12 cellular contexts compared by ENCODE assay signal in the genomic region with DNA sequence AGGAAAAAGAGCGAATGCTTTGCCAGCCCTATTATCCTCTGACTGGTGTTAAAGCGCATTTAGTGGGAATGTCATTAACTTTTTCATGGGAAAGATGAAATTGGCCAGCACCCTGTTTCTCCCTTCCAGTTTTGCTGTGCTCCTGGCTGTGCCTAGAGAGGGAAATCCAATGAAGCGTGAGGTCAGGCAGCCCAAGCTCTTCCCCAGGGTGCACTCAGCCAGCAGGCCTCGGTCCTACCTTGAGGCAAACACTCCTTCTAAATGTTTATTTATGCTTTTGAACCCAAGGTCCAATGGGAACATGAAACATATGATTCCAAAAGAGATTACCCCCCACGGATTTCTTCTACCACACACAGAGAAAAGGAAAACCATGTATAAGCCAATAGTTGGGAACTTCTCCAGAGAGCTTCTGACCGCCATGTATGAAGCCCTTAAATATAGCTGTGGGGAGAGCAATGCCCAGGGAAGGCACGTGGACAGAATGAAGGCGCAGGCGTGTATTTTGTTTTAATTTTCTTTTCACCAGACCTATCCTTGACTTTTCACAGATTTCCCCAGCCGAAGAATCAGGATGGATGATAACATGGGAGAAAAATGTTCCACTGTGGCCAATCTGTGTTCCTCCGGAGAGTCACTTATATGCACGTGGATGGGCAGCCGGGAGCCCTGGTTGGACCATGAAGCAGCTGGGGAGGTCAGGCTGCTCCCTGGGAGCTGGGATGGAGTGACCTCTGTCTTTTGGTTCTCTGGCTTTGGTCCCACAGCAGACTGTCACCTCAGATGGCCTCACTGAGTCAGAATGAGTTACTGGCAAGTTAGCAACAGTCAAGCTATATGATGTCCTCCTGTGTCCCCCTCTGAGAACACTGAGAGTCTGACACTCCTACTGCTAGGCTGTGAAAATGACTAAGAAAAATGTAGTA. TPM values are rescaled to one million over a fixed set of nuclear protein-coding genes. Genes with fewer than 3 reads are reported as not detected.
DNase-seq lines count a peak whose midpoint lies in the region; ATAC-seq and TF ChIP-seq lines count a peak whose summit lies in the region.
"Had no signal": no experiment of that assay in that cellular context is flagged by ENCODE, and none has a peak within 500 bp of the region (broad histone marks: within the 10 kb centered on the region; RNA-seq: fewer than 3 reads in every experiment).

No MANE protein-coding gene starts in this region.

- CTCF ChIA-PET in activated CD8-positive, alpha-beta T cell treated with anti-CD3 and anti-CD28 coated beads for 36 hours (lab: Charles Lee) = interaction anchor here (1.2 to 2.1 kb wide), 2 partner anchors 16 to 301 kb away, joined by 4 to 7 read pairs; no protein-coding TSS in a partner anchor
- CTCF ChIA-PET in activated CD8-positive, alpha-beta T cell treated with anti-CD3 and anti-CD28 coated beads, Interleukin-2, amount 10 ng/mL, durations not matched to agents 7 days and 5 days (lab: Charles Lee) = interaction anchor here (0.8 to 2.2 kb wide), 2 partner anchors 16 to 21 kb away, joined by 3 to 7 read pairs; no protein-coding TSS in a partner anchor

- H3K27me3 ChIP-seq in esophagus muscularis mucosa = no peaks in the 10 kb centered on the region
- H3K27me3 ChIP-seq in vagina = no peaks in the 10 kb centered on the region
- H3K27me3 ChIP-seq: neutrophil had no signal

- no peaks in the 10 kb centered on the region for H3K36me3 Mint-ChIP-seq in activated CD8-positive, alpha-beta T cell treated with anti-CD3 and anti-CD28 coated beads for 36 hours (ENCODE audit: low read depth)
- no peaks in the 10 kb centered on the region for H3K36me3 Mint-ChIP-seq in activated CD8-positive, alpha-beta T cell treated with anti-CD3 and anti-CD28 coated beads, Interleukin-2, amount 10 ng/mL, durations not matched to agents 7 days and 5 days (ENCODE audit: low read depth)

- TF ChIP-seq POLR2A in esophagus muscularis mucosa (IDR thresholded peaks at IDR 0.05; ENCODE audit: low read depth) (no peak), vagina (IDR thresholded peaks at IDR 0.05) (no peak)

- peaks cover 2% of the 10 kb centered on the region for H3K27me3 Mint-ChIP-seq in activated CD8-positive, alpha-beta T cell treated with anti-CD3 and anti-CD28 coated beads for 36 hours
- H3K27me3 Mint-ChIP-seq in activated CD8-positive, alpha-beta T cell treated with anti-CD3 and anti-CD28 coated beads, Interleukin-2, amount 10 ng/mL, durations not matched to agents 7 days and 5 days (ENCODE audit: low read depth) = peaks cover 9% of the 10 kb centered on the region

- ATAC-seq in activated CD8-positive, alpha-beta T cell treated with anti-CD3 and anti-CD28 coated beads for 36 hours = peak; percentile 74
- ATAC-seq in activated CD8-positive, alpha-beta T cell treated with anti-CD3 and anti-CD28 coated beads, Interleukin-2, amount 10 ng/mL, durations not matched to agents 7 days and 5 days = no peak
- ATAC-seq in GM19395 (IDR thresholded peaks at IDR 0.05; ENCODE audit: unreplicated experiment) = no peak
- ATAC-seq in GM21786 (IDR thresholded peaks at IDR 0.05; ENCODE audit: unreplicated experiment) = no peak

- H3K36me3 ChIP-seq in esophagus muscularis mucosa (no peaks in the 10 kb centered on the region), vagina (no peaks in the 10 kb centered on the region)
- H3K36me3 ChIP-seq: neutrophil had no signal

- peak overlapping the region; percentile 10 for H3K27ac Mint-ChIP-seq in activated CD8-positive, alpha-beta T cell treated with anti-CD3 and anti-CD28 coated beads for 36 hours
- H3K27ac Mint-ChIP-seq in activated CD8-positive, alpha-beta T cell treated with anti-CD3 and anti-CD28 coated beads, Interleukin-2, amount 10 ng/mL, durations not matched to agents 7 days and 5 days = no peak overlapping the region
- H3K27ac Mint-ChIP-seq: activated T-cell treated with anti-CD3 and anti-CD28 coated beads, Interleukin-2, amount 50 U/mL, for 72 hours had no signal

- H3K4me3 Mint-ChIP-seq in activated CD8-positive, alpha-beta T cell treated with anti-CD3 and anti-CD28 coated beads for 36 hours = no peak overlapping the region
- H3K4me3 Mint-ChIP-seq in activated CD8-positive, alpha-beta T cell treated with anti-CD3 and anti-CD28 coated beads, Interleukin-2, amount 10 ng/mL, durations not matched to agents 7 days and 5 days = no peak overlapping the region
- H3K4me3 Mint-ChIP-seq: activated T-cell treated with anti-CD3 and anti-CD28 coated beads, Interleukin-2, amount 50 U/mL, for 72 hours had no signal

- peaks cover 6% of the 10 kb centered on the region for H3K4me1 Mint-ChIP-seq in activated CD8-positive, alpha-beta T cell treated with anti-CD3 and anti-CD28 coated beads for 36 hours (ENCODE audit: low read depth)
- H3K4me1 Mint-ChIP-seq in activated CD8-positive, alpha-beta T cell treated with anti-CD3 and anti-CD28 coated beads, Interleukin-2, amount 10 ng/mL, durations not matched to agents 7 days and 5 days (ENCODE audit: low read depth) = peaks cover 12% of the 10 kb centered on the region

- H3K27ac ChIP-seq in esophagus muscularis mucosa (replicated peaks in 1 of 4) (peak overlapping the region; percentile 56 to 77 (median 72)), vagina (peak overlapping the region; percentile 69)
- H3K27ac ChIP-seq: neutrophil had no signal

- no peak for TF ChIP-seq CTCF in activated CD8-positive, alpha-beta T cell treated with anti-CD3 and anti-CD28 coated beads for 36 hours (IDR thresholded peaks at IDR 0.05)
- TF ChIP-seq CTCF in esophagus muscularis mucosa (IDR thresholded peaks at IDR 0.05) = no peak
- no peak for TF ChIP-seq CTCF in vagina (IDR thresholded peaks at IDR 0.05)
- no peak for TF ChIP-seq CTCF in GM13977 (IDR thresholded peaks at IDR 0.05; ENCODE audit: extremely low read depth, insufficient read depth, missing control alignments)

- H3K4me3 ChIP-seq in esophagus muscularis mucosa (no peak overlapping the region), vagina (no peak overlapping the region)

- DNase-seq in activated CD8-positive, alpha-beta T cell treated with anti-CD3 and anti-CD28 coated beads for 36 hours = peak; percentile 11
- DNase-seq in activated CD8-positive, alpha-beta T cell treated with anti-CD3 and anti-CD28 coated beads, Interleukin-2, amount 10 ng/mL, durations not matched to agents 7 days and 5 days = no peak
- DNase-seq in esophagus muscularis mucosa (ENCODE audit: extremely low spot score) (no peak), myocyte (ENCODE audit: low read depth) (peak; percentile 78), vagina (ENCODE audit: extremely low spot score in 2 of 2) (no peak), GM13977 (ENCODE audit: low spot score) (no peak)
- DNase-seq: ACHN; activated T-cell treated with anti-CD3 and anti-CD28 coated beads, Interleukin-2, amount 50 U/mL, for 72 hours; DMS53 had no signal

- in situ Hi-C loops in GM13977 (cut with MboI; ENCODE audit: low pct_unique_long_range_greater_than_20kb, low sequenced_read_pairs, unreplicated experiment) = loop anchor here (25.0 kb wide), 1 partner anchor 941 kb away; no protein-coding TSS in a partner anchor

- H3K9me3 Mint-ChIP-seq in activated CD8-positive, alpha-beta T cell treated with anti-CD3 and anti-CD28 coated beads for 36 hours = no peaks in the 10 kb centered on the region
- H3K9me3 Mint-ChIP-seq in activated CD8-positive, alpha-beta T cell treated with anti-CD3 and anti-CD28 coated beads, Interleukin-2, amount 10 ng/mL, durations not matched to agents 7 days and 5 days (ENCODE audit: insufficient read depth) = no peaks in the 10 kb centered on the region
- H3K9me3 Mint-ChIP-seq: activated T-cell treated with anti-CD3 and anti-CD28 coated beads, Interleukin-2, amount 50 U/mL, for 72 hours had no signal

- intact Hi-C loops in activated CD8-positive, alpha-beta T cell treated with anti-CD3 and anti-CD28 coated beads for 36 hours (cut with micrococcal nuclease) = no loop called here
- intact Hi-C loops in esophagus muscularis mucosa (cut with DNase I) (loop anchor here (5.0 to 10.0 kb wide), 2 partner anchors 153 to 241 kb away; a partner anchor contains a TSS), vagina (cut with DNase I) (loop anchor here (10.0 kb wide), 2 partner anchors 63 to 243 kb away; a partner anchor contains a TSS)

- H3K4me1 ChIP-seq in esophagus muscularis mucosa (peaks cover 34 to 68% (median 46%) of the 10 kb centered on the region in 4 donors), vagina (peaks cover 29% of the 10 kb centered on the region)

- H3K9me3 ChIP-seq in esophagus muscularis mucosa (no peaks in the 10 kb centered on the region), vagina (no peaks in the 10 kb centered on the region)
- H3K9me3 ChIP-seq: neutrophil had no signal

- POLR2A ChIA-PET in activated CD8-positive, alpha-beta T cell treated with anti-CD3 and anti-CD28 coated beads for 36 hours (lab: Charles Lee) = no interaction called here
- POLR2A ChIA-PET in activated CD8-positive, alpha-beta T cell treated with anti-CD3 and anti-CD28 coated beads, Interleukin-2, amount 10 ng/mL, durations not matched to agents 7 days and 5 days (lab: Charles Lee) = no interaction called here

- WGBS in esophagus muscularis mucosa = 72% methylated on average over 13 of the region's 13 CpGs

- TF ChIP-seq EP300 in esophagus muscularis mucosa (IDR thresholded peaks at IDR 0.05) = no peak

RNA-seq across cellular contexts. Expression of a gene that starts 37.3 kb away (rescaled TPM):
- 1 to 10 TPM; 1.5 to 1.7 TPM for total RNA-seq in activated CD8-positive, alpha-beta T cell treated with anti-CD3 and anti-CD28 coated beads for 36 hours
- total RNA-seq in activated CD8-positive, alpha-beta T cell treated with anti-CD3 and anti-CD28 coated beads, Interleukin-2, amount 10 ng/mL, durations not matched to agents 7 days and 5 days = 1 to 10 TPM; 1.5 to 1.8 TPM
- 1 to 10 TPM; 4.3 to 9.1 (median 6.4) TPM for total RNA-seq in esophagus muscularis mucosa
- 4.6 and 6.5 TPM in 2 replicates for total RNA-seq in myocyte
- polyA plus RNA-seq in myocyte (2012) = 2.1 TPM
- 6.4 TPM for total RNA-seq in vagina

RNA-seq across cellular contexts. Expression of a gene that starts 56.3 kb away (rescaled TPM):
- 10 to 100 TPM; 12.3 to 14.6 TPM for total RNA-seq in activated CD8-positive, alpha-beta T cell treated with anti-CD3 and anti-CD28 coated beads for 36 hours
- 10 to 100 TPM; 17.6 to 17.7 TPM for total RNA-seq in activated CD8-positive, alpha-beta T cell treated with anti-CD3 and anti-CD28 coated beads, Interleukin-2, amount 10 ng/mL, durations not matched to agents 7 days and 5 days
- total RNA-seq in esophagus muscularis mucosa (10 to 100 TPM; 20.2 to 32.2 (median 26.0) TPM), myocyte (44.3 and 58.1 TPM in 2 replicates), vagina (103 TPM)
- 37.1 TPM for polyA plus RNA-seq in myocyte (2012)

RNA-seq across cellular contexts. Expression of a gene that starts 56.4 kb away (rescaled TPM):
- 10 to 100 TPM; 15.3 to 16.0 TPM for total RNA-seq in activated CD8-positive, alpha-beta T cell treated with anti-CD3 and anti-CD28 coated beads for 36 hours
- total RNA-seq in activated CD8-positive, alpha-beta T cell treated with anti-CD3 and anti-CD28 coated beads, Interleukin-2, amount 10 ng/mL, durations not matched to agents 7 days and 5 days = 10 to 100 TPM; 24.4 to 28.6 TPM
- total RNA-seq in esophagus muscularis mucosa (10 to 100 TPM; 23.3 to 27.8 (median 26.3) TPM), myocyte (132 and 141 TPM in 2 replicates), vagina (45.9 TPM)
- 65.6 TPM for polyA plus RNA-seq in myocyte (2012)

Comparison
In these comparisons a context has a peak if more than half of its experiments do, and no peak if none do; other contexts are left out.
1. DNase-seq: peak in activated CD8-positive, alpha-beta T cell treated with anti-CD3 and anti-CD28 coated beads for 36 hours (single experiment) and myocyte (single experiment); none in activated CD8-positive, alpha-beta T cell treated with anti-CD3 and anti-CD28 coated beads, Interleukin-2, amount 10 ng/mL, durations not matched to agents 7 days and 5 days (single experiment), esophagus muscularis mucosa (single experiment), vagina (0 of 2) and GM13977 (single experiment).